1 cellular context compared by ENCODE assay signal in genomic region chr6:3013901-3014674, GRCh38.
TF ChIP-seq lines count a peak whose summit lies in the region.

No MANE protein-coding gene starts in this region.

TF ChIP-seq in HepG2, 621 proteins besides CTCF, POLR2A, EP300 and RAD21 (continued from another document):
- TF ChIP-seq ZNF407 (CRISPR knock-in tag; IDR thresholded peaks at IDR 0.05; ENCODE audit: not compliant biosample characterization) (no peak), ZFX (CRISPR knock-in tag; IDR thresholded peaks at IDR 0.05; ENCODE audit: low read depth) (peak; percentile 18; the same call in 1 of the 2 replicates), ELF1 (CRISPR knock-in tag; IDR thresholded peaks at IDR 0.05) (no peak), NONO (IDR thresholded peaks at IDR 0.05) (no peak), NONO (CRISPR knock-in tag; conservative IDR thresholded peaks at IDR 0.05) (no peak)
